8 cellular contexts compared by ENCODE assay signal in genomic region chr11:75349540-75350116, GRCh38. TPM values are rescaled to one million over a fixed set of nuclear protein-coding genes. Genes with fewer than 3 reads are reported as not detected.
A peak's percentile ranks its signal among the peaks of the same experiment; 100 is the strongest.
DNase-seq lines count a peak whose midpoint lies in the region; ATAC-seq, FAIRE-seq and TF ChIP-seq lines count a peak whose summit lies in the region.

No MANE protein-coding gene starts in this region.

- H3K4me1 Mint-ChIP-seq in CD14-positive monocyte (peaks cover 81% of the 10 kb centered on the region), nephron progenitor cell (peaks cover 69% of the 10 kb centered on the region)

- peaks cover 26 to 54% of the 10 kb centered on the region in 2 donors for H3K36me3 Mint-ChIP-seq in CD14-positive monocyte
- H3K36me3 Mint-ChIP-seq in nephron progenitor cell (ENCODE audit: low read depth) = no peaks in the 10 kb centered on the region

- peak overlapping the region; percentile 91; the same call in 1 of the 2 replicates for H2AK5ac ChIP-seq in H1 (ENCODE audit: low read depth, low read length)

- H3K27me3 Mint-ChIP-seq in CD14-positive monocyte (ENCODE audit: low read depth in 3 of 3) (no peaks in the 10 kb centered on the region), nephron progenitor cell (ENCODE audit: low read depth, poor library complexity) (peaks cover 28% of the 10 kb centered on the region)

- peak overlapping the region; percentile 97 to 99 for H3K4me3 Mint-ChIP-seq in CD14-positive monocyte
- H3K4me3 Mint-ChIP-seq in nephron progenitor cell = peak overlapping the region; percentile 90

- peak overlapping the region; percentile 0; the same call in 1 of the 2 replicates for H2BK15ac ChIP-seq in H1 (ENCODE audit: low read length)

- no peak for FAIRE-seq in H1 (lab: Jason Lieb, UNC)

- H3K27me3 ChIP-seq in H1 (replicated peaks in 1 of 4; ENCODE audit: control insufficient read depth in 3 of 4, extremely low read depth in 1 of 4, insufficient read depth in 3 of 4, low read length in 3 of 4) = peaks cover 4 to 11% (median 10%) of the 10 kb centered on the region in 4 experiments; a peak in 6 of 7 replicates

- H2BK12ac ChIP-seq in H1 (ENCODE audit: low read depth, low read length) = peak overlapping the region; percentile 95; the same call in 1 of the 2 replicates

- peak overlapping the region; percentile 16 for H3K4ac ChIP-seq in H1 (replicated peaks; ENCODE audit: insufficient read length, low read depth, low read length)

- no peak for TF ChIP-seq POLR2A in H1 (IDR thresholded peaks at IDR 0.05; ENCODE audit: control extremely low read depth in 1 of 2, low read depth in 2 of 2, low read length in 2 of 2)

- TF ChIP-seq CTCF in CD14-positive monocyte (IDR thresholded peaks at IDR 0.05) (no peak), H1 (IDR thresholded peaks at IDR 0.05; ENCODE audit: control extremely low read depth in 1 of 3, insufficient read depth in 1 of 3, low read depth in 1 of 3, low read length in 3 of 3) (no peak), nephron progenitor cell (IDR thresholded peaks at IDR 0.05) (no peak)

- no peak for ATAC-seq in GM19328 (IDR thresholded peaks at IDR 0.05; ENCODE audit: unreplicated experiment)

- peak overlapping the region; percentile 87; the same call in 1 of the 2 replicates for H2BK20ac ChIP-seq in H1 (ENCODE audit: low read length)

- 87% methylated on average over 3 of the region's 4 CpGs; no CpG with 5 or more reads in 1 of the 2 experiments for WGBS in H1 (ENCODE audit: extremely low coverage in 1 of 2, insufficient coverage in 1 of 2, insufficient read length in 1 of 2, insufficient replicate concordance in 2 of 2, low coverage in 1 of 2, low lambda C conversion rate in 2 of 2, missing lambda C conversion rate in 1 of 2), 2 experiments

- TF ChIP-seq RAD21 in H1 (IDR thresholded peaks at IDR 0.05 in 1 of 2, conservative IDR thresholded peaks at IDR 0.05 in 1 of 2; ENCODE audit: low read depth in 2 of 2, low read length in 2 of 2) = no peak

- no peaks in the 10 kb centered on the region for H3K36me3 ChIP-seq in H1 (ENCODE audit: control insufficient read depth in 2 of 4, insufficient read depth in 4 of 4, low read length in 3 of 4)

- H3K4me1 ChIP-seq in H1 (replicated peaks in 1 of 4; ENCODE audit: control insufficient read depth in 3 of 4, insufficient read depth in 4 of 4, low read length in 3 of 4) = peaks cover 10 to 31% (median 15%) of the 10 kb centered on the region in 4 experiments

- no peak overlapping the region for H3K23ac ChIP-seq in H1 (ENCODE audit: insufficient read length)

- no peak for TF ChIP-seq EP300 in H1 (IDR thresholded peaks at IDR 0.05; ENCODE audit: borderline replicate concordance in 1 of 2, low read depth in 2 of 2, low read length in 2 of 2)

- no peak overlapping the region for H2BK120ac ChIP-seq in H1 (replicated peaks; ENCODE audit: low read depth, low read length)

- H3K23me2 ChIP-seq in H1 (ENCODE audit: low read depth, low read length) = peaks cover 19% of the 10 kb centered on the region

- H4K91ac ChIP-seq in H1 (replicated peaks; ENCODE audit: insufficient read length, low read length) = peak overlapping the region; percentile 83

- H3K9me3 ChIP-seq in H1 (ENCODE audit: insufficient read depth in 2 of 2, low read depth in 1 of 2, low read length in 1 of 2) = no peaks in the 10 kb centered on the region

- no peak overlapping the region for H3K4me3 ChIP-seq in H1 (ENCODE audit: extremely low read depth in 1 of 4, insufficient read depth in 2 of 4, low read depth in 3 of 4, low read length in 4 of 4)

- H3K27ac ChIP-seq in H1 (ENCODE audit: low read depth, low read length) = no peak overlapping the region

- no peak overlapping the region for H3K9ac ChIP-seq in H1 (replicated peaks in 1 of 4; ENCODE audit: extremely low read depth in 1 of 4, low read depth in 3 of 4, low read length in 3 of 4)

- H3K9me3 Mint-ChIP-seq in CD14-positive monocyte (peaks cover 0 to 4% (median 0%) of the 10 kb centered on the region in 7 donors), nephron progenitor cell (no peaks in the 10 kb centered on the region)

- H2BK5ac ChIP-seq in H1 (ENCODE audit: low read depth, low read length) = peak overlapping the region; percentile 61; the same call in 1 of the 2 replicates

- CTCF ChIA-PET in H1 (lab: Charles Lee; ENCODE audit: partially characterized antibody) = interaction anchor here (0.6 to 2.3 kb wide), 14 partner anchors 10 to 145 kb away, joined by 3 to 16 read pairs (median 4); no protein-coding TSS in a partner anchor

- H3K4me2 ChIP-seq in H1 (ENCODE audit: insufficient read depth in 1 of 2, low read depth in 2 of 2, low read length in 2 of 2) = peak overlapping the region; percentile 19 to 98; a peak in 2 of 4 replicates

- DNase-seq in CD14-positive monocyte (ENCODE audit: low spot score) = peak; percentile 78
- peak; percentile 82 for DNase-seq in OCI-M1 (lab: John Stamatoyannopoulos, UW)
- DNase-seq in H1 (ENCODE audit: low read depth in 1 of 2, low spot score in 2 of 2) = no peak
- no peak for DNase-seq in nephron progenitor cell
- no peak for DNase-seq in NCI-H82 treated with DMSO at 0.1 percent for 48 hours (lab: John Stamatoyannopoulos, UW; ENCODE audit: unreplicated experiment)
- DNase-seq in stimulated activated CD8-positive, alpha-beta memory T cell treated with anti-CD3 and anti-CD28 coated beads, Interleukin-4, amount 100 ng/mL, for 48 hours = no peak
- no peak for DNase-seq in NCI-H446 treated with DMSO at 0.1 percent for 48 hours (lab: John Stamatoyannopoulos, UW)

- peak overlapping the region; percentile 73; the same call in 1 of the 2 replicates for H3K18ac ChIP-seq in H1 (ENCODE audit: extremely low read depth, low read length)

- POLR2A ChIA-PET in H1 (lab: Charles Lee; ENCODE audit: partially characterized antibody) = interaction anchor here (0.6 to 6.6 kb wide), 5 partner anchors 10 to 74 kb away, joined by 3 to 72 read pairs (median 5); no protein-coding TSS in a partner anchor

- H3K79me1 ChIP-seq in H1 (ENCODE audit: low read depth, low read length) = peaks cover 9% of the 10 kb centered on the region

- H3K56ac ChIP-seq in H1 (replicated peaks; ENCODE audit: insufficient read length, low read depth, low read length) = no peak overlapping the region

- no peak overlapping the region for H2AFZ ChIP-seq in H1 (ENCODE audit: low read length)

- H4K5ac ChIP-seq in H1 (ENCODE audit: insufficient read length, low read depth, low read length) = no peak overlapping the region

- peaks cover 0 to 4% of the 10 kb centered on the region in 2 experiments for H4K20me1 ChIP-seq in H1 (replicated peaks in 1 of 2; ENCODE audit: control insufficient read depth in 1 of 2, insufficient read depth in 2 of 2, low read length in 2 of 2)

- H3K27ac Mint-ChIP-seq in CD14-positive monocyte = peak overlapping the region; percentile 91 to 98 (median 97)
- peak overlapping the region; percentile 85 for H3K27ac Mint-ChIP-seq in nephron progenitor cell

- no peak overlapping the region for H4K8ac ChIP-seq in H1 (ENCODE audit: extremely low read depth, insufficient read depth, low read length)

- H3K79me2 ChIP-seq in H1 (ENCODE audit: control insufficient read depth in 1 of 2, insufficient read depth in 2 of 2, low read length in 2 of 2) = peaks cover 0 to 3% of the 10 kb centered on the region in 2 experiments; a peak in 1 of 4 replicates

- intact Hi-C loops in CD14-positive monocyte (cut with micrococcal nuclease) = loop anchor here in 1 of 2 donors (5.0 kb wide), 1 partner anchor 33 kb away; no protein-coding TSS in a partner anchor

- H3K14ac ChIP-seq in H1 (ENCODE audit: insufficient read length) = no peak overlapping the region

TF ChIP-seq in H1, 55 proteins besides CTCF, POLR2A, EP300 and RAD21 (continues in another document):
- no peak for TF ChIP-seq TBP (IDR thresholded peaks at IDR 0.05; ENCODE audit: low read depth, low read length)
- TF ChIP-seq JUND (IDR thresholded peaks at IDR 0.05; ENCODE audit: low read length) = no peak
- TF ChIP-seq SP1 (IDR thresholded peaks at IDR 0.05; ENCODE audit: low read depth, low read length) = no peak
- TF ChIP-seq SP2 (IDR thresholded peaks at IDR 0.05; ENCODE audit: low read length) = no peak
- TF ChIP-seq HDAC2 (IDR thresholded peaks at IDR 0.05; ENCODE audit: borderline replicate concordance in 1 of 2, low read depth in 2 of 2, low read length in 2 of 2) = no peak
- no peak for TF ChIP-seq POLR2AphosphoS5 (IDR thresholded peaks at IDR 0.05; ENCODE audit: low read depth, low read length)
- TF ChIP-seq RXRA (IDR thresholded peaks at IDR 0.05; ENCODE audit: insufficient read depth, low read depth, low read length) = no peak
- no peak for TF ChIP-seq E2F6 (IDR thresholded peaks at IDR 0.05)
- no peak for TF ChIP-seq GTF2F1 (IDR thresholded peaks at IDR 0.05; ENCODE audit: borderline replicate concordance, low read depth, low read length)
- TF ChIP-seq HDAC6 (IDR thresholded peaks at IDR 0.05; ENCODE audit: low read depth, low read length) = no peak

RNA-seq across cellular contexts. Expression of gene ARRB1, which starts 1.8 kb away (rescaled TPM):
- polyA plus RNA-seq in CD14-positive monocyte (10 to 100 TPM; 52.6 to 66.5 TPM), H1 (2011; rRNA removed) (9.4 and 12.4 TPM in 2 replicates)
- 24.1 and 31.8 TPM in 2 replicates for total RNA-seq in H1 (2021; fragmentation: NEBNext Ultra II Directional; extraction: Animal tissue kit (Norgen Biotek cat#: 25700))
- 14.0 TPM for polyA plus RNA-seq in H1 (2011; cell fraction: cytosol; rRNA removed)
- 16.7 TPM for polyA plus RNA-seq in H1 (2011; cell fraction: nucleus; rRNA removed)
- 8.9 to 11.1 TPM (median 10.3 TPM) in 4 replicates for polyA plus RNA-seq in H1 (2012, experiment 1 of 2)
- 7.6 TPM for polyA plus RNA-seq in H1 (2012, experiment 2 of 2)
- 26.6 TPM for polyA plus RNA-seq in H1 (2013, experiment 1 of 2)
- 27.4 TPM for polyA plus RNA-seq in H1 (2013, experiment 2 of 2)
- 37.7 and 39.1 TPM in 2 replicates for polyA minus RNA-seq in H1 (2011; rRNA and poly(A)+ RNA removed)
- polyA minus RNA-seq in H1 (2011; cell fraction: cytosol; rRNA and poly(A)+ RNA removed) = 16.1 TPM
- 27.9 TPM for polyA minus RNA-seq in H1 (2011; cell fraction: nucleus; rRNA and poly(A)+ RNA removed)

RNA-seq across cellular contexts. Expression of gene RPS3, which starts 49.7 kb away (rescaled TPM):
- polyA plus RNA-seq in CD14-positive monocyte = 1,000 to 10,000 TPM; 1,448 to 1,563 TPM
- total RNA-seq in H1 (2021; fragmentation: NEBNext Ultra II Directional; extraction: Animal tissue kit (Norgen Biotek cat#: 25700)) = 3,813 and 3,882 TPM in 2 replicates
- 4,194 and 5,088 TPM in 2 replicates for polyA plus RNA-seq in H1 (2011; rRNA removed)
- 5,780 TPM for polyA plus RNA-seq in H1 (2011; cell fraction: cytosol; rRNA removed)
- 3,386 TPM for polyA plus RNA-seq in H1 (2011; cell fraction: nucleus; rRNA removed)
- polyA plus RNA-seq in H1 (2012, experiment 1 of 2) = 4,233 to 5,711 TPM (median 5,025 TPM) in 4 replicates
- polyA plus RNA-seq in H1 (2012, experiment 2 of 2) = 24,266 TPM
- 5,747 TPM for polyA plus RNA-seq in H1 (2013, experiment 1 of 2)
- polyA plus RNA-seq in H1 (2013, experiment 2 of 2) = 5,667 TPM
- polyA minus RNA-seq in H1 (2011; rRNA and poly(A)+ RNA removed) = 985 and 1,133 TPM in 2 replicates
- polyA minus RNA-seq in H1 (2011; cell fraction: cytosol; rRNA and poly(A)+ RNA removed) = 694 TPM
- 657 TPM for polyA minus RNA-seq in H1 (2011; cell fraction: nucleus; rRNA and poly(A)+ RNA removed)

Comparison
In these comparisons a context has a peak if more than half of its experiments do, and no peak if none do; other contexts are left out.
1. DNase-seq: peak in CD14-positive monocyte (single experiment) and OCI-M1 (single experiment); none in H1 (0 of 2), nephron progenitor cell (single experiment), NCI-H82 treated with DMSO at 0.1 percent for 48 hours (single experiment), stimulated activated CD8-positive, alpha-beta memory T cell treated with anti-CD3 and anti-CD28 coated beads, Interleukin-4, amount 100 ng/mL, for 48 hours (single experiment) and NCI-H446 treated with DMSO at 0.1 percent for 48 hours (single experiment).